Comparison of ENCODE assay signal across 17 cellular contexts in genomic region chr19:7223429-7223828, GRCh38.
DNase-seq lines count a peak whose midpoint lies in the region; ATAC-seq and TF ChIP-seq lines count a peak whose summit lies in the region.
"Had no signal": no experiment of that assay in that cellular context is flagged by ENCODE, and none has a peak within 500 bp of the region (broad histone marks: within the 10 kb centered on the region; RNA-seq: fewer than 3 reads in every experiment).

No MANE protein-coding gene starts in this region.

- intact Hi-C loops in breast epithelium (cut with DNase I; ENCODE audit: low total_unique reads) = no loop called here
- intact Hi-C loops in mammary epithelial cell (cut with micrococcal nuclease) = no loop called here
- intact Hi-C loops in body of pancreas (cut with DNase I) = no loop called here
- intact Hi-C loops in activated CD4-positive, alpha-beta T cell treated with anti-CD3 and anti-CD28 coated beads for 36 hours (cut with DNase I, micrococcal nuclease) = no loop called here

- no peaks in the 10 kb centered on the region for H4K20me1 ChIP-seq in mammary epithelial cell (ENCODE audit: insufficient read depth, low read length)
- peaks cover 20% of the 10 kb centered on the region for H4K20me1 ChIP-seq in osteoblast (ENCODE audit: insufficient read depth, low read length)

- TF ChIP-seq POLR2A in breast epithelium (IDR thresholded peaks at IDR 0.05) = no peak
- no peak for TF ChIP-seq POLR2A in body of pancreas (IDR thresholded peaks at IDR 0.05)

- H3K4me1 Mint-ChIP-seq in activated CD4-positive, alpha-beta T cell treated with anti-CD3 and anti-CD28 coated beads for 36 hours = peaks cover 8% of the 10 kb centered on the region
- H3K4me1 Mint-ChIP-seq: CD4-positive, alpha-beta memory T cell had no signal

- no peak for TF ChIP-seq CTCF in breast epithelium (IDR thresholded peaks at IDR 0.05)
- TF ChIP-seq CTCF in mammary epithelial cell (conservative IDR thresholded peaks at IDR 0.05 in 1 of 2, IDR thresholded peaks at IDR 0.05 in 1 of 2; ENCODE audit: extremely low read depth in 1 of 2, insufficient read depth in 1 of 2, low read depth in 1 of 2, low read length in 2 of 2) = no peak
- TF ChIP-seq CTCF in body of pancreas (IDR thresholded peaks at IDR 0.05) = no peak
- no peak for TF ChIP-seq CTCF in osteoblast (IDR thresholded peaks at IDR 0.05; ENCODE audit: extremely low read depth, low read depth, low read length)

- no peaks in the 10 kb centered on the region for H3K79me2 ChIP-seq in mammary epithelial cell (ENCODE audit: insufficient read depth, low read length)
- no peaks in the 10 kb centered on the region for H3K79me2 ChIP-seq in osteoblast (ENCODE audit: insufficient read depth, low read length)

- H3K4me3 Mint-ChIP-seq in activated CD4-positive, alpha-beta T cell treated with anti-CD3 and anti-CD28 coated beads for 36 hours = no peak overlapping the region
- H3K4me3 Mint-ChIP-seq: CD4-positive, alpha-beta memory T cell had no signal

- no peaks in the 10 kb centered on the region for H3K9me3 ChIP-seq in breast epithelium
- H3K9me3 ChIP-seq in mammary epithelial cell (replicated peaks; ENCODE audit: insufficient read depth, low read length) = peaks cover 15% of the 10 kb centered on the region
- H3K9me3 ChIP-seq in body of pancreas = no peaks in the 10 kb centered on the region
- no peaks in the 10 kb centered on the region for H3K9me3 ChIP-seq in osteoblast (ENCODE audit: low read depth, low read length)
- H3K9me3 ChIP-seq: BE2C had no signal

- no peak overlapping the region for H3K4me3 ChIP-seq in breast epithelium
- no peak overlapping the region for H3K4me3 ChIP-seq in mammary epithelial cell (replicated peaks in 1 of 3; ENCODE audit: insufficient read depth in 1 of 3, low read depth in 2 of 3, low read length in 3 of 3)
- H3K4me3 ChIP-seq in body of pancreas = no peak overlapping the region
- H3K4me3 ChIP-seq in osteoblast (ENCODE audit: insufficient read depth, low read length) = no peak overlapping the region

- peaks cover 8% of the 10 kb centered on the region for H3K27me3 Mint-ChIP-seq in activated CD4-positive, alpha-beta T cell treated with anti-CD3 and anti-CD28 coated beads for 36 hours

- WGBS in mammary epithelial cell (ENCODE audit: low coverage, missing lambda C conversion rate) = 63% methylated on average over 1 of the region's 1 CpG
- WGBS in body of pancreas, 2 donors = 100% methylated on average over 1 of the region's 1 CpG

- CTCF ChIA-PET in mammary epithelial cell (lab: Charles Lee; ENCODE audit: low non-redundant PET) = no interaction called here
- CTCF ChIA-PET in activated CD4-positive, alpha-beta T cell treated with anti-CD3 and anti-CD28 coated beads for 36 hours (lab: Charles Lee) = interaction anchor here (1.0 kb wide), 1 partner anchor 16 kb away, joined by 3 read pairs; no protein-coding TSS in a partner anchor

- no peak overlapping the region for H3K9ac ChIP-seq in mammary epithelial cell (ENCODE audit: insufficient read depth, low read length)
- H3K9ac ChIP-seq: GM23248 had no signal

- no peaks in the 10 kb centered on the region for H3K9me3 Mint-ChIP-seq in activated CD4-positive, alpha-beta T cell treated with anti-CD3 and anti-CD28 coated beads for 36 hours (ENCODE audit: low read depth)
- H3K9me3 Mint-ChIP-seq: CD4-positive, alpha-beta memory T cell had no signal

- H3K4me1 ChIP-seq in breast epithelium = peaks cover 0 to 8% of the 10 kb centered on the region in 2 donors
- no peaks in the 10 kb centered on the region for H3K4me1 ChIP-seq in mammary epithelial cell (ENCODE audit: insufficient read depth, low read length)
- peaks cover 78% of the 10 kb centered on the region for H3K4me1 ChIP-seq in body of pancreas
- H3K4me1 ChIP-seq in osteoblast (ENCODE audit: insufficient read depth, low read length) = no peaks in the 10 kb centered on the region
- H3K4me1 ChIP-seq: BE2C had no signal

- H2AFZ ChIP-seq in mammary epithelial cell (ENCODE audit: low read depth, low read length) (no peak overlapping the region), osteoblast (ENCODE audit: low read length) (no peak overlapping the region)
- H2AFZ ChIP-seq: GM23248 had no signal

- POLR2A ChIA-PET in activated CD4-positive, alpha-beta T cell treated with anti-CD3 and anti-CD28 coated beads for 36 hours (lab: Charles Lee) = interaction anchor here (0.6 kb wide), 1 partner anchor 311 kb away, joined by 5 read pairs; no protein-coding TSS in a partner anchor

- BruUV-seq in mammary epithelial cell (replicated peaks; lab: Mats Ljungman, UMichigan) = no TSS peak

- in situ Hi-C loops in mammary epithelial cell (cut with MboI; ENCODE audit: low sequenced_read_pairs in 2 of 2) = no loop called here

- dilution Hi-C loops in mammary epithelial cell (cut with HindIII; ENCODE audit: low sequenced_read_pairs) = no loop called here

- DNase-seq in breast epithelium (ENCODE audit: low spot score in 2 of 2) (no peak), mammary epithelial cell (no peak), body of pancreas (no peak), osteoblast (ENCODE audit: insufficient read length, low spot score, missing footprints) (peak; percentile 50), NCI-H69 (lab: John Stamatoyannopoulos, UW) (no peak)
- DNase-seq in activated CD4-positive, alpha-beta T cell treated with anti-CD3 and anti-CD28 coated beads for 36 hours = no peak
- DNase-seq: BE2C; CD4-positive, alpha-beta memory T cell; GDM1; HCEC 1CT; KG1; NCI-H1417 treated with DMSO at 0.1 percent for 48 hours; NCI-H187 treated with DMSO at 0.1 percent for 48 hours; NCI-H226; NCI-H524 treated with DMSO at 0.1 percent for 48 hours had no signal

- no peak overlapping the region for H3K27ac Mint-ChIP-seq in activated CD4-positive, alpha-beta T cell treated with anti-CD3 and anti-CD28 coated beads for 36 hours
- H3K27ac Mint-ChIP-seq: CD4-positive, alpha-beta memory T cell had no signal

- H3K27me3 ChIP-seq in breast epithelium (no peaks in the 10 kb centered on the region), mammary epithelial cell (ENCODE audit: insufficient read depth, low read length) (no peaks in the 10 kb centered on the region), body of pancreas (no peaks in the 10 kb centered on the region), osteoblast (ENCODE audit: insufficient read depth, low read length) (peaks cover 3% of the 10 kb centered on the region)
- H3K27me3 ChIP-seq: BE2C had no signal

- H3K36me3 Mint-ChIP-seq in activated CD4-positive, alpha-beta T cell treated with anti-CD3 and anti-CD28 coated beads for 36 hours (ENCODE audit: low read depth) = no peaks in the 10 kb centered on the region
- H3K36me3 Mint-ChIP-seq: CD4-positive, alpha-beta memory T cell had no signal

- H3K27ac ChIP-seq in breast epithelium (peak overlapping the region; percentile 20 to 80), mammary epithelial cell (ENCODE audit: insufficient read depth, low read depth, low read length) (no peak overlapping the region), body of pancreas (peak overlapping the region in 3 of 4 donors; percentile 73 to 81 (median 74)), osteoblast (ENCODE audit: low read depth, low read length) (no peak overlapping the region)
- H3K27ac ChIP-seq: GM23248 had no signal

- H3K4me2 ChIP-seq in mammary epithelial cell (ENCODE audit: insufficient read depth, low read depth, low read length) (no peak overlapping the region), osteoblast (ENCODE audit: insufficient read depth, low read length) (no peak overlapping the region)

- ATAC-seq in body of pancreas (no peak), GM21786 (IDR thresholded peaks at IDR 0.05; ENCODE audit: unreplicated experiment) (no peak)
- ATAC-seq in activated CD4-positive, alpha-beta T cell treated with anti-CD3 and anti-CD28 coated beads for 36 hours = no peak

- no peaks in the 10 kb centered on the region for H3K36me3 ChIP-seq in breast epithelium
- H3K36me3 ChIP-seq in mammary epithelial cell (ENCODE audit: insufficient read depth, low read length) = no peaks in the 10 kb centered on the region
- no peaks in the 10 kb centered on the region for H3K36me3 ChIP-seq in body of pancreas (replicated peaks in 1 of 2; ENCODE audit: insufficient read depth in 1 of 2, low read depth in 2 of 2)
- no peaks in the 10 kb centered on the region for H3K36me3 ChIP-seq in osteoblast (ENCODE audit: insufficient read depth, low read length)
- H3K36me3 ChIP-seq: BE2C had no signal

Comparison
In these comparisons a context has a peak if more than half of its experiments do, and no peak if none do; other contexts are left out.
1. H3K27ac ChIP-seq: peak in breast epithelium (2 of 2) and body of pancreas (3 of 4); none in mammary epithelial cell (single experiment) and osteoblast (single experiment).